Comparison of ENCODE assay signal across 1 cellular context in genomic region chr5:165630211-165630866, GRCh38.
TF ChIP-seq lines count a peak whose summit lies in the region.

No MANE protein-coding gene starts in this region.

TF ChIP-seq in GM23338, 12 proteins besides CTCF, POLR2A, EP300 and RAD21 (continued from another document):
- TF ChIP-seq ZNF331 (CRISPR knock-in tag; IDR thresholded peaks at IDR 0.05; ENCODE audit: low read depth) (no peak), EZH2 (IDR thresholded peaks at IDR 0.05; ENCODE audit: low read depth, unreplicated experiment) (no peak), ZNF462 (CRISPR knock-in tag; IDR thresholded peaks at IDR 0.05) (no peak), STAT1 (IDR thresholded peaks at IDR 0.05; ENCODE audit: unreplicated experiment) (no peak), NANOG (IDR thresholded peaks at IDR 0.05; ENCODE audit: borderline replicate concordance) (no peak), EZH2phosphoT487 (IDR thresholded peaks at IDR 0.05; ENCODE audit: unreplicated experiment) (no peak), ZNF114 (CRISPR knock-in tag; IDR thresholded peaks at IDR 0.05) (no peak), ETS1 (IDR thresholded peaks at IDR 0.05) (no peak), CREB1 (CRISPR knock-in tag; IDR thresholded peaks at IDR 0.05; ENCODE audit: low read depth) (no peak)
